In the genomic region with DNA sequence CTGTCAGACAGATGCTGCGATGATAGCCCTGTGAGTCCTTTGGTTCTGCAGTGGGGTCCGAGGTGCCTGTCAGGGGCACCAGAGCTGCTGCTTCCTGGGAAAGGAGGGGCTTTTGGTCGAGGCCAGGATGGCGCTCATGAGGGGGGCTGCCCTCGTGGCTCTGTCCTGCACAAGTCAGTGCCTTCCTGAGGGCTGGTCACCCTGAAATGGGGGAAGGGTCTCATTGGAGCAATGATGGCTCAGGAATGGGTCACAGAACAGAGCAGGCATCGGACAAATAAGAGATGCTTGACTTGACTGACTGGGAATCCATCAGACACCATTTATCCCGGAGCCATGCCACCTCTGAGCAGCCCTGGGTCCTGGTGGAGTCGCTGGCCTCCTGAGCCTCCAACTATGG, we compare ENCODE assay signal across 18 cellular contexts.
DNase-seq lines count a peak whose midpoint lies in the region; ATAC-seq and TF ChIP-seq lines count a peak whose summit lies in the region.
"Had no signal": no experiment of that assay in that cellular context is flagged by ENCODE, and none has a peak within 500 bp of the region (broad histone marks: within the 10 kb centered on the region; RNA-seq: fewer than 3 reads in every experiment).

No MANE protein-coding gene starts in this region.

- H3K4me3 ChIP-seq in coronary artery: no peak overlapping the region
- H3K4me3 ChIP-seq: HAP-1, K562, MG63, Peyer's patch had no signal

- DNase-seq in cardiac septum (ENCODE audit: low spot score): peak; percentile 67
- DNase-seq in left cardiac atrium: no peak
- peak; percentile 60 for DNase-seq in coronary artery (ENCODE audit: low spot score)
- DNase-seq in posterior vena cava (ENCODE audit: low spot score): peak; percentile 72
- DNase-seq in HPDE6-E6E7 (ENCODE audit: extremely low spot score): no peak
- no peak for DNase-seq in GM19240 (ENCODE audit: insufficient read length, low spot score)
- no peak for DNase-seq in activated CD4-positive, alpha-beta T cell treated with anti-CD3 and anti-CD28 coated beads, Interleukin-2, amount 50 U/mL, for 48 hours
- DNase-seq: CD4-positive, CD25-positive, alpha-beta regulatory T cell; DMS79; MG63; NCI-H1417; NCI-H1694 treated with DMSO at 0.1 percent for 48 hours; NCI-H2081 treated with DMSO at 0.1 percent for 48 hours; NCI-H2171 treated with DMSO at 0.1 percent for 48 hours; NCI-H526; Peyer's patch had no signal

- no peak for TF ChIP-seq CTCF in coronary artery (IDR thresholded peaks at IDR 0.05)

- intact Hi-C loops in cardiac septum (cut with DNase I) (no loop called here), left cardiac atrium (cut with DNase I) (no loop called here), posterior vena cava (cut with DNase I) (no loop called here)

- no peak for ATAC-seq in left cardiac atrium
- ATAC-seq: K562 had no signal

- no peak overlapping the region for H3K27ac ChIP-seq in coronary artery
- H3K27ac ChIP-seq: Peyer's patch had no signal

Comparison
In these comparisons a context has a peak if more than half of its experiments do, and no peak if none do; other contexts are left out.
1. DNase-seq: peak in cardiac septum (single experiment), coronary artery (single experiment) and posterior vena cava (single experiment); none in left cardiac atrium (single experiment), HPDE6-E6E7 (single experiment), GM19240 (single experiment) and activated CD4-positive, alpha-beta T cell treated with anti-CD3 and anti-CD28 coated beads, Interleukin-2, amount 50 U/mL, for 48 hours (0 of 2).